1 cellular context compared by ENCODE assay signal in the genomic region with DNA sequence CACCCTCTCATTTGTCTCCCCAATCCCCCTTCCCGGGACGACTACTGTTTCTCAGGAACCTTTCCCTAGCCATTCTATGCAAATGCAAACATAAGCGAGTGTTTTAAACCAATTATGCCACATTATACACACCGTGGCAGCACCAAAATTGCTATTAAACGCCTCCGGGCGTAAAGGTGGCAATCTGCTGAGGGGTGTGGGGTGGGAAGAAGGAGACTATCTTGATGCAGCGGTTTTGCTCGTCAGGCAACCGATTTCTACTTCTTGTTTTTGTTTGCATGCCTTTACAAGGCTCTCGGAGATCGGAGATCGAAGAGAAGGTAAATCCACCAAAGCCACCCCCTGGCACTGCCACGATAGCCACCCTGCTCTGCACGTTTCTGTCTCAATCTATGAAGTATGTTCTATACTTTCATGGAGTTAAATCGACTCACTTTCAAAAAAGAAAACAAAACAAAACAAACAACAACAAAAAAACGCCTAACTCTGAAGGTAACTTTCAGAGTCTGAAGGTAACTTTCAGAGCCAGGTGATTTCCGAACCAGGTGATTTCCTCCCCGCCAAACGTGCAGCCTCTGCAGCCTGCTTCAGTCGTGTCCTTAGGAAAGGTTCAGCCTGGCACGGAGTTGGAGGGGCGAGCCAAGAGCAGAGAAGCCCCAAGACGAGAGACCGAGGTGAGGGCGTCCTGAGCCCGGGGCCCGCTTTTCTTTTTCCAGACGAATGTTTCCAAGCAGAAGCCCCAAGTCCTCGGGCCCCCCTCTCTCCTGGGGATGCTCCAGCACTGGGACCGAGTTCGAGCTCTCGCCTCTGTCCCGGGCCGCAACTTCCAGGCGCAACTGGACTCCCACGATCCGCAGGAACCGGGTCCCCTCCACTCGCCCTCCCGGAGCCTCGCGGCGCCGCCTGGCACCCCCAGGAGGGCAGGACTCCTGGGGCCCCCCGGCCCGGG.
TF ChIP-seq lines count a peak whose summit lies in the region.

No MANE protein-coding gene starts in this region.

TF ChIP-seq in SK-N-SH, 30 proteins besides CTCF, POLR2A, EP300 and RAD21 (continued from another document):
- no peak for TF ChIP-seq FOXM1 (IDR thresholded peaks at IDR 0.05; ENCODE audit: low read depth)
